2 cellular contexts compared by ENCODE assay signal in the genomic region with DNA sequence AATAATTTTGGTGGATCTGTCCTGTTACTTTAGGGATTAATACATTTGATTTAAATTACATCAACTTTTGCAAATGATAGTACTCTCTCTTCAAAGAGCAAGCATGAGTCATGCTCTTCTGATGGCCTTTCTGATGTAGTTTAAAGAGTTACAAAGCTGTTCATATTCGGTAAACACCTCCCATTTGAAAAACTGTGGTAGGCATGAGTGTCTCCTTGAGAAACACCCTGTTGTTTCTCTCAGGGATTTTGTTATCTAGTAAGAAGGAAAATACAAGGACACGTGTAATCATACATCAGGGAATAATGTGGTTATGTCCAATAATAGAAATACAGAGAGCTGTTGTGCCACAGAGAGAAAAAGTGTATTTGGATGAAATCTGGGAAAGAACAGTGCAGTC.
TF ChIP-seq lines count a peak whose summit lies in the region.

No MANE protein-coding gene starts in this region.

TF ChIP-seq in SK-N-SH, 30 proteins besides CTCF, POLR2A, EP300 and RAD21:
- 0 out of 2 replicates have a peak, but pooled peaks have one; percentile 21 for TF ChIP-seq FOSL2 (IDR thresholded peaks at IDR 0.05; ENCODE audit: borderline replicate concordance, low read depth)
- 0 out of 2 replicates have a peak, but pooled peaks have one; percentile 4 for TF ChIP-seq JUND (IDR thresholded peaks at IDR 0.05)
- no peak for TF ChIP-seq MEF2A (IDR thresholded peaks at IDR 0.05; ENCODE audit: borderline replicate concordance, low read depth)
- no peak for TF ChIP-seq NFIC (IDR thresholded peaks at IDR 0.05; ENCODE audit: borderline replicate concordance)
- no peak for TF ChIP-seq NRF1 (IDR thresholded peaks at IDR 0.05; ENCODE audit: low read depth, low read length)

TF ChIP-seq in SK-N-SH treated with all-trans-retinoic acid at 6 μM for 48 hours, 23 proteins besides CTCF, POLR2A, EP300 and RAD21:
- TF ChIP-seq PPARA (CRISPR knock-in tag; IDR thresholded peaks at IDR 0.05; ENCODE audit: borderline replicate concordance), result no peak
- no peak for TF ChIP-seq TOX (CRISPR knock-in tag; IDR thresholded peaks at IDR 0.05; ENCODE audit: borderline replicate concordance)
- TF ChIP-seq ZNF565 (CRISPR knock-in tag; conservative IDR thresholded peaks at IDR 0.05; ENCODE audit: low read depth), result no peak
- no peak for TF ChIP-seq CSDC2 (CRISPR knock-in tag; IDR thresholded peaks at IDR 0.05)
- no peak for TF ChIP-seq POU6F1 (CRISPR knock-in tag; IDR thresholded peaks at IDR 0.05; ENCODE audit: borderline replicate concordance, low read depth)
TF ChIP-seq in SK-N-SH treated with all-trans-retinoic acid at 6 μM for 48 hours: peak in this region for 0.
